19 cellular contexts compared by ENCODE assay signal in genomic region chr7:77747178-77747577, GRCh38. TPM values are rescaled to one million over a fixed set of nuclear protein-coding genes. Genes with fewer than 3 reads are reported as not detected.
A peak's percentile ranks its signal among the peaks of the same experiment; 100 is the strongest.
DNase-seq lines count a peak whose midpoint lies in the region; ATAC-seq and TF ChIP-seq lines count a peak whose summit lies in the region.
"Had no signal": no experiment of that assay in that cellular context is flagged by ENCODE, and none has a peak within 500 bp of the region (broad histone marks: within the 10 kb centered on the region; RNA-seq: fewer than 3 reads in every experiment).

No MANE protein-coding gene starts in this region.

- no peak overlapping the region for H3K4me3 ChIP-seq in BLaER1 treated with 17β-estradiol and CSF1 and Interleukin-3, amounts not matched to agents 10 nM and 100 nM
- no peak overlapping the region for H3K4me3 ChIP-seq in CD8-positive, alpha-beta T cell (ENCODE audit: low read depth, low read length)
- H3K4me3 ChIP-seq: GM12878, GM23248, MG63 had no signal

- no peak for ATAC-seq in CD8-positive, alpha-beta T cell
- ATAC-seq in central memory CD8-positive, alpha-beta T cell (replicated peaks; ENCODE audit: extremely low read depth, poor library complexity, severe bottlenecking) = no peak
- no peak for ATAC-seq in naive thymus-derived CD8-positive, alpha-beta T cell
- ATAC-seq: GM12878, HCT116, Panc1 had no signal

- DNase-seq in CD8-positive, alpha-beta T cell = peak in 1 of 7 experiments; percentile 12
- DNase-seq in central memory CD8-positive, alpha-beta T cell (ENCODE audit: low spot score in 2 of 2) = no peak
- DNase-seq in naive thymus-derived CD8-positive, alpha-beta T cell = no peak
- DNase-seq in Ammon's horn (ENCODE audit: low spot score) (no peak), NCI-H1048 (lab: John Stamatoyannopoulos, UW) (no peak)
- DNase-seq in stimulated activated naive CD4-positive, alpha-beta T cell treated with Interleukin-2 at 50 U/mL for 16 hours (lab: John Stamatoyannopoulos, UW) = no peak
- DNase-seq: AML-193; CD8-positive, alpha-beta memory T cell; GDM1; GM23248; Karpas-422; MG63; NCI-H1105; NCI-H1694; NCI-H510A treated with DMSO at 0.1 percent for 48 hours had no signal

- peaks cover 50% of the 10 kb centered on the region for H3K36me3 Mint-ChIP-seq in CD8-positive, alpha-beta T cell
- peaks cover 23% of the 10 kb centered on the region for H3K36me3 Mint-ChIP-seq in central memory CD8-positive, alpha-beta T cell (ENCODE audit: insufficient read depth)
- peaks cover 0 to 58% (median 14%) of the 10 kb centered on the region in 3 donors for H3K36me3 Mint-ChIP-seq in naive thymus-derived CD8-positive, alpha-beta T cell

- H3K36me3 ChIP-seq in BLaER1 treated with 17β-estradiol and CSF1 and Interleukin-3, amounts not matched to agents 10 nM and 100 nM = peaks cover 40 to 91% (median 67%) of the 10 kb centered on the region in 11 experiments
- no peaks in the 10 kb centered on the region for H3K36me3 ChIP-seq in CD8-positive, alpha-beta T cell (ENCODE audit: insufficient read depth, low read length)
- H3K36me3 ChIP-seq: MG63 had no signal

- TF ChIP-seq CTCF in CD8-positive, alpha-beta T cell (IDR thresholded peaks at IDR 0.05) = no peak

- POLR2A ChIA-PET in CD8-positive, alpha-beta T cell (lab: Charles Lee) = interaction anchor here (1.0 kb wide), 1 partner anchor 10 kb away, joined by 3 read pairs; no protein-coding TSS in a partner anchor
- POLR2A ChIA-PET in naive thymus-derived CD8-positive, alpha-beta T cell (lab: Charles Lee) = no interaction called here

- H4K20me1 ChIP-seq in BLaER1 treated with 17β-estradiol and CSF1 and Interleukin-3, amounts not matched to agents 10 nM and 100 nM = peaks cover 0 to 51% (median 10%) of the 10 kb centered on the region in 11 experiments; a peak in 11 of 22 replicates

- peak overlapping the region in 6 of 11 experiments; percentile 5 to 48 (median 23); a peak in 5 of 22 replicates for H3K27ac ChIP-seq in BLaER1 treated with 17β-estradiol and CSF1 and Interleukin-3, amounts not matched to agents 10 nM and 100 nM
- H3K27ac ChIP-seq in CD8-positive, alpha-beta T cell (ENCODE audit: low read depth, low read length) = no peak overlapping the region
- H3K27ac ChIP-seq: GM23248 had no signal

- CTCF ChIA-PET in CD8-positive, alpha-beta T cell (lab: Charles Lee) = interaction anchor here (1.0 to 1.9 kb wide), 2 partner anchors 10 to 95 kb away, joined by 3 to 10 read pairs; no protein-coding TSS in a partner anchor

- H3K4me1 Mint-ChIP-seq in CD8-positive, alpha-beta T cell (ENCODE audit: low read depth) = peaks cover 55% of the 10 kb centered on the region
- H3K4me1 Mint-ChIP-seq in central memory CD8-positive, alpha-beta T cell = peaks cover 54% of the 10 kb centered on the region
- peaks cover 19 to 61% (median 48%) of the 10 kb centered on the region in 4 donors for H3K4me1 Mint-ChIP-seq in naive thymus-derived CD8-positive, alpha-beta T cell

- no peak overlapping the region for H3K4me2 ChIP-seq in BLaER1 treated with 17β-estradiol and CSF1 and Interleukin-3, amounts not matched to agents 10 nM and 100 nM

- H3K4me3 Mint-ChIP-seq in CD8-positive, alpha-beta T cell = no peak overlapping the region
- H3K4me3 Mint-ChIP-seq in central memory CD8-positive, alpha-beta T cell = no peak overlapping the region
- no peak overlapping the region for H3K4me3 Mint-ChIP-seq in naive thymus-derived CD8-positive, alpha-beta T cell

- no peaks in the 10 kb centered on the region for H3K27me3 Mint-ChIP-seq in CD8-positive, alpha-beta T cell (ENCODE audit: low read depth)
- no peaks in the 10 kb centered on the region for H3K27me3 Mint-ChIP-seq in central memory CD8-positive, alpha-beta T cell
- H3K27me3 Mint-ChIP-seq in naive thymus-derived CD8-positive, alpha-beta T cell = no peaks in the 10 kb centered on the region
- H3K27me3 Mint-ChIP-seq: CD8-positive, alpha-beta memory T cell had no signal

- no peaks in the 10 kb centered on the region for H3K27me3 ChIP-seq in BLaER1 treated with 17β-estradiol and CSF1 and Interleukin-3, amounts not matched to agents 10 nM and 100 nM
- no peaks in the 10 kb centered on the region for H3K27me3 ChIP-seq in CD8-positive, alpha-beta T cell (ENCODE audit: insufficient read depth, low read length)
- H3K27me3 ChIP-seq: MG63 had no signal

- no peak overlapping the region for H3K9ac ChIP-seq in BLaER1 treated with 17β-estradiol and CSF1 and Interleukin-3, amounts not matched to agents 10 nM and 100 nM
- H3K9ac ChIP-seq: GM23248 had no signal

- no peaks in the 10 kb centered on the region for H3K9me3 Mint-ChIP-seq in CD8-positive, alpha-beta T cell
- H3K9me3 Mint-ChIP-seq in central memory CD8-positive, alpha-beta T cell = no peaks in the 10 kb centered on the region
- no peaks in the 10 kb centered on the region for H3K9me3 Mint-ChIP-seq in naive thymus-derived CD8-positive, alpha-beta T cell
- H3K9me3 Mint-ChIP-seq: CD8-positive, alpha-beta memory T cell had no signal

- peak overlapping the region; percentile 71 for H3K27ac Mint-ChIP-seq in CD8-positive, alpha-beta T cell
- peak overlapping the region; percentile 74 for H3K27ac Mint-ChIP-seq in central memory CD8-positive, alpha-beta T cell (ENCODE audit: low read depth)
- peak overlapping the region in 6 of 10 donors; percentile 33 to 82 (median 53) for H3K27ac Mint-ChIP-seq in naive thymus-derived CD8-positive, alpha-beta T cell

- peaks cover 5 to 23% (median 13%) of the 10 kb centered on the region in 10 experiments; a peak in 17 of 20 replicates for H3K4me1 ChIP-seq in BLaER1 treated with 17β-estradiol and CSF1 and Interleukin-3, amounts not matched to agents 10 nM and 100 nM
- H3K4me1 ChIP-seq in CD8-positive, alpha-beta T cell (ENCODE audit: insufficient read depth, low read length) = peaks cover 14% of the 10 kb centered on the region

- intact Hi-C loops in CD8-positive, alpha-beta T cell (cut with DNase I, micrococcal nuclease) = no loop called here

- no peaks in the 10 kb centered on the region for H3K9me3 ChIP-seq in BLaER1 treated with 17β-estradiol and CSF1 and Interleukin-3, amounts not matched to agents 10 nM and 100 nM (replicated peaks in 1 of 11)
- no peaks in the 10 kb centered on the region for H3K9me3 ChIP-seq in CD8-positive, alpha-beta T cell (ENCODE audit: low read length)
- H3K9me3 ChIP-seq: MG63 had no signal

RNA-seq across cellular contexts. Expression of gene RSBN1L, which starts 50.9 kb away (rescaled TPM):
- 10 to 100 TPM in 1 of 2 experiments, 1 to 10 TPM in 1; 7.4 to 10.0 TPM for total RNA-seq in CD8-positive, alpha-beta T cell
- 10 to 100 TPM; 44.2 to 47.9 TPM for total RNA-seq in naive thymus-derived CD8-positive, alpha-beta T cell
- 1 to 10 TPM; 5.9 to 8.2 (median 6.2) TPM for polyA plus RNA-seq in naive thymus-derived CD8-positive, alpha-beta T cell

RNA-seq across cellular contexts. Expression of gene TMEM60, which starts 51.1 kb away (rescaled TPM):
- total RNA-seq in CD8-positive, alpha-beta T cell = 1 to 10 TPM; 2.2 TPM
- total RNA-seq in naive thymus-derived CD8-positive, alpha-beta T cell = 1 to 10 TPM; 7.5 to 8.4 TPM
- polyA plus RNA-seq in naive thymus-derived CD8-positive, alpha-beta T cell = 10 to 100 TPM in 1 of 3 donors, 1 to 10 TPM in 2; 6.7 to 18.6 (median 9.1) TPM

RNA-seq across cellular contexts. Expression of gene PHTF2, which starts 51.4 kb away (rescaled TPM):
- total RNA-seq in CD8-positive, alpha-beta T cell = 10 to 100 TPM; 10.2 to 14.1 TPM
- 10 to 100 TPM; 12.3 to 14.8 TPM for total RNA-seq in naive thymus-derived CD8-positive, alpha-beta T cell
- polyA plus RNA-seq in naive thymus-derived CD8-positive, alpha-beta T cell = 1 to 10 TPM; 4.5 to 4.9 (median 4.7) TPM

Comparison
In these comparisons a context has a peak if more than half of its experiments do, and no peak if none do; other contexts are left out.
1. RNA of gene RSBN1L, which starts 50.9 kb away (total RNA-seq): 44.2 to 47.9 TPM in naive thymus-derived CD8-positive, alpha-beta T cell; 7.4 to 10.0 TPM in CD8-positive, alpha-beta T cell; every median in the first group is over 4 times any median in the second.
2. Peak in every context shown above with its lines, with median percentiles within 50 percentile points of each other: H3K27ac Mint-ChIP-seq.